Comparison of ENCODE assay signal across 8 cellular contexts in the genomic region with DNA sequence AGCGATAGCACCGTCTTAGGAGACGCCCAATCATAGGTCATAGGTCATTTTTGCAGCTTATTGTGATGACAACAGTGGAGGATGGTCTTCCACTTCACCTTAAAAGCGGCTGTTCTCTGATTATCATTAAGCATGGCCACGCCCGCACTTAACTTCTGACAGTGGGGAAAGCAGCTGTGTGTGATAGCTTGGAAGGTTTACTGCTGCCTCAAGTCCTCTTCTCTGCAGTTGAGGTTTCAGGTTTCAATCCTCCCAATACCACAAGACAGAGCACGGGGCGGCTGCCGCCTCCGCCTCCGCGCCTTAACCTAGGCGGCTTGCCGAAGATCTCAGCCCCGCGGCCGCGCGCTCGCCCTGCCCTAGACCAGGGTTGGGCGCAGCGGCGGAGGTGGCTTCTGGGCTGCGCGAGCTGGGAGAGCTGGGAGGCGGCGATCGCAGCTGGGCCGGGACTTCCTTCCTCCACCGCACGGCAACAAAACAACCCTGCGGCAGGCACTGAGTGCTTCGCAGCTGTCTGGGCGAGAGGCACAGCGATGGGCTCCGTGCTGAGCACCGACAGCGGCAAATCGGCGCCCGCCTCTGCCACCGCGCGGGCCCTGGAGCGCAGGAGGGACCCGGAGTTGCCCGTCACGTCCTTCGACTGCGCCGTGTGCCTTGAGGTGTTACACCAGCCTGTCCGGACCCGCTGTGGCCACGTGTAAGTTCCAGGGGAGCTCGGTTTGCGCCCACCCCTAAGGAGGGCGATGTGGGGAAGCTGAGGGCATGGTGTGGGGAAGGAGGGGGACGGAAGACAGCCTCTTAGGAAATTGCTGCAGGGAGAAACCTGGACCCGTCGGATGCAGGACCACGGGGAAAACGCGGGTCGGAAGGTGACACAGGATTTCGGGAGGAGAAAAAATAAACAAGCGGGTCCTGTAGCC. TPM values are rescaled to one million over a fixed set of nuclear protein-coding genes. Genes with fewer than 3 reads are reported as not detected.
DNase-seq lines count a peak whose midpoint lies in the region; ATAC-seq and TF ChIP-seq lines count a peak whose summit lies in the region.

Gene RNF125, plus strand, starts transcription at position 495 of the 920 bp plus-strand sequence. Its CDS starts 39 bp downstream, at position 534.

- peaks cover 1% of the 10 kb centered on the region for H3K36me3 Mint-ChIP-seq in activated CD4-positive, alpha-beta T cell treated with anti-CD3 and anti-CD28 coated beads for 36 hours (ENCODE audit: low read depth)

- POLR2A ChIA-PET in activated CD4-positive, alpha-beta T cell treated with anti-CD3 and anti-CD28 coated beads for 36 hours (lab: Charles Lee) = interaction anchor here (0.5 to 2.1 kb wide), 11 partner anchors 13 to 197 kb away, joined by 3 to 17 read pairs (median 4); partner anchors contain the start of genes RNF138 and TRAPPC8

- peak; percentile 85 for ATAC-seq in HG03175 (IDR thresholded peaks at IDR 0.05; ENCODE audit: unreplicated experiment)
- peak; percentile 76 for ATAC-seq in activated CD4-positive, alpha-beta T cell treated with anti-CD3 and anti-CD28 coated beads for 36 hours

- TF ChIP-seq POLR2A in GM18951 (IDR thresholded peaks at IDR 0.05; ENCODE audit: extremely low read depth, insufficient read depth, insufficient read length) = peak; percentile 67

- no peaks in the 10 kb centered on the region for H3K9me3 Mint-ChIP-seq in activated CD4-positive, alpha-beta T cell treated with anti-CD3 and anti-CD28 coated beads for 36 hours (ENCODE audit: low read depth)

- DNase-seq in AG09319 (ENCODE audit: extremely low read depth, low read depth) (peak; percentile 40), NCI-H510A (lab: John Stamatoyannopoulos, UW) (peak; percentile 98), colonic mucosa (peak; percentile 76), left kidney (ENCODE audit: low read depth, low spot score) (peak; percentile 96)
- peak; percentile 93 for DNase-seq in activated CD4-positive, alpha-beta T cell treated with anti-CD3 and anti-CD28 coated beads for 36 hours
- peak; percentile 86 for DNase-seq in stimulated activated CD4-positive, alpha-beta T cell treated with anti-CD3 and anti-CD28 coated beads, Interleukin-1b, Interleukin-23, amount 100 ng/mL, for 48 hours

- no peak for TF ChIP-seq CTCF in AG09319 (IDR thresholded peaks at IDR 0.05; ENCODE audit: low read depth, low read length)
- TF ChIP-seq CTCF in colonic mucosa (IDR thresholded peaks at IDR 0.05) = no peak

- peaks cover 3% of the 10 kb centered on the region for H3K4me1 ChIP-seq in colonic mucosa

- no peaks in the 10 kb centered on the region for H3K36me3 ChIP-seq in colonic mucosa

- CTCF ChIA-PET in activated CD4-positive, alpha-beta T cell treated with anti-CD3 and anti-CD28 coated beads for 36 hours (lab: Charles Lee) = interaction anchor here (0.6 to 2.3 kb wide), 14 partner anchors 8 to 93 kb away, joined by 3 to 13 read pairs (median 4); partner anchors contain the start of genes RNF138 and TRAPPC8

- H3K27me3 Mint-ChIP-seq in activated CD4-positive, alpha-beta T cell treated with anti-CD3 and anti-CD28 coated beads for 36 hours = no peaks in the 10 kb centered on the region

- H3K4me3 Mint-ChIP-seq in activated CD4-positive, alpha-beta T cell treated with anti-CD3 and anti-CD28 coated beads for 36 hours = peak within 1 kb of the TSS; percentile 90

- H3K9ac ChIP-seq in colonic mucosa (ENCODE audit: low read depth in 2 of 2, low read length in 2 of 2) = peak within 1 kb of the TSS; percentile 79 to 92

- H3K9me3 ChIP-seq in colonic mucosa = no peaks in the 10 kb centered on the region

- no peaks in the 10 kb centered on the region for H3K27me3 ChIP-seq in colonic mucosa

- intact Hi-C loops in activated CD4-positive, alpha-beta T cell treated with anti-CD3 and anti-CD28 coated beads for 36 hours (cut with DNase I, micrococcal nuclease) = loop anchor here (1.0 to 5.0 kb wide), 9 partner anchors 18 to 514 kb away; partner anchors contain the start of gene TRAPPC8 (in 2 of the 2)
- intact Hi-C loops in colonic mucosa (cut with DNase I) = no loop called here

- H3K27ac ChIP-seq in colonic mucosa = peak within 1 kb of the TSS; percentile 94

- H3K4me1 Mint-ChIP-seq in activated CD4-positive, alpha-beta T cell treated with anti-CD3 and anti-CD28 coated beads for 36 hours = peaks cover 42% of the 10 kb centered on the region

- H3K4me3 ChIP-seq in colonic mucosa = peak within 1 kb of the TSS; percentile 61

- H3K27ac Mint-ChIP-seq in activated CD4-positive, alpha-beta T cell treated with anti-CD3 and anti-CD28 coated beads for 36 hours = peak within 1 kb of the TSS; percentile 94

- in situ Hi-C loops in GM18951 (cut with MboI; ENCODE audit: low sequenced_read_pairs, unreplicated experiment) = no loop called here

RNA-seq across cellular contexts. Expression of gene RNF125, which starts in this region (rescaled TPM):
- total RNA-seq in activated CD4-positive, alpha-beta T cell treated with anti-CD3 and anti-CD28 coated beads for 36 hours = 10 to 100 TPM; 21.6 to 22.2 TPM
- total RNA-seq in colonic mucosa = 10 to 100 TPM in 1 of 2 donors, 1 to 10 TPM in 1; 8.4 to 13.9 TPM

Comparison
In these comparisons a context has a peak if more than half of its experiments do, and no peak if none do; other contexts are left out.
1. Peak in every context shown above with its lines: DNase-seq, ATAC-seq, H3K4me3 ChIP-seq and H3K27ac ChIP-seq.
2. DNase-seq: peak in every context shown above with its lines; median percentile 98 in NCI-H510A; 96 in left kidney; 93 in activated CD4-positive, alpha-beta T cell treated with anti-CD3 and anti-CD28 coated beads for 36 hours; 86 in stimulated activated CD4-positive, alpha-beta T cell treated with anti-CD3 and anti-CD28 coated beads, Interleukin-1b, Interleukin-23, amount 100 ng/mL, for 48 hours; 76 in colonic mucosa; 40 in AG09319.